9 cellular contexts compared by ENCODE assay signal in genomic region chr1:240611619-240612490, GRCh38. TPM values are rescaled to one million over a fixed set of nuclear protein-coding genes. Genes with fewer than 3 reads are reported as not detected.
DNase-seq lines count a peak whose midpoint lies in the region; ATAC-seq, FAIRE-seq and TF ChIP-seq lines count a peak whose summit lies in the region.
"Had no signal": no experiment of that assay in that cellular context is flagged by ENCODE, and none has a peak within 500 bp of the region (broad histone marks: within the 10 kb centered on the region; RNA-seq: fewer than 3 reads in every experiment).

Gene GREM2, minus strand, starts transcription at chr1:240612155. Its CDS starts 118,680 bp downstream, at chr1:240493475.

- 0 to 1% methylated on average over 39 to 40 of the region's 40 CpGs for WGBS in pancreas, 2 donors

- DNase-seq in AG04450 (ENCODE audit: low read depth, low spot score), result peak; percentile 86
- peak; percentile 40 for DNase-seq in NCI-H774 (lab: John Stamatoyannopoulos, UW)
- DNase-seq in activated naive CD4-positive, alpha-beta T cell treated with anti-CD3 and anti-CD28 coated beads, Interleukin-2, amount 50 U/mL, for 16 hours, result peak; percentile 17
- DNase-seq in head of caudate nucleus, result peak; percentile 24 to 85 (median 68)
- DNase-seq in pancreas, result peak in 5 of 6 donors; percentile 3 to 76 (median 21)
- DNase-seq in AML-193 (lab: John Stamatoyannopoulos, UW), result no peak

- H3K4me3 ChIP-seq in AG04450 (ENCODE audit: low read depth, low read length), result peak within 1 kb of the TSS; percentile 78
- H3K4me3 ChIP-seq in pancreas, result peak within 1 kb of the TSS in 3 of 4 donors; percentile 14 to 52 (median 32)

- no peaks in the 10 kb centered on the region for H3K4me1 ChIP-seq in pancreas

- CTCF ChIA-PET in AG04450 (lab: Charles Lee), result interaction anchor here (0.6 to 2.4 kb wide), 6 partner anchors 10 to 423 kb away, joined by 3 to 11 read pairs (median 5); no protein-coding TSS in a partner anchor

- ATAC-seq in GM18867 (IDR thresholded peaks at IDR 0.05; ENCODE audit: unreplicated experiment) (peak; percentile 86), HG03097 (IDR thresholded peaks at IDR 0.05; ENCODE audit: low FRiP score, unreplicated experiment) (peak; percentile 86), pancreas (peak; percentile 56 to 86 (median 82))
- ATAC-seq: HCT116 had no signal

- POLR2A ChIA-PET in AG04450 (lab: Yijun Ruan, JAX), result interaction anchor here (0.8 to 1.5 kb wide), 4 partner anchors 13 to 420 kb away, joined by 3 to 12 read pairs (median 4); no protein-coding TSS in a partner anchor

- FAIRE-seq in pancreas (lab: Jason Lieb, UNC), result no peak

- H3K27me3 ChIP-seq in AG04450 (ENCODE audit: control insufficient read depth, insufficient read depth, low read length) (no peaks in the 10 kb centered on the region), pancreas (peaks cover 0 to 24% (median 7%) of the 10 kb centered on the region in 4 donors)

- H3K9me3 ChIP-seq in AG04450 (ENCODE audit: control insufficient read depth, insufficient read depth, low read length), result no peaks in the 10 kb centered on the region
- no peaks in the 10 kb centered on the region for H3K9me3 ChIP-seq in pancreas

- intact Hi-C loops in head of caudate nucleus (cut with DNase I) (no loop called here), pancreas (cut with DNase I) (no loop called here)

- no peaks in the 10 kb centered on the region for H3K36me3 ChIP-seq in pancreas

- no peak for TF ChIP-seq CTCF in AG04450 (IDR thresholded peaks at IDR 0.05; ENCODE audit: low read depth, low read length)
- no peak for TF ChIP-seq CTCF in pancreas (IDR thresholded peaks at IDR 0.05)

- H3K27ac ChIP-seq in AG04450 (ENCODE audit: low read depth, low read length), result no peak within 1 kb of the TSS
- H3K27ac ChIP-seq in pancreas, result no peak within 1 kb of the TSS

RNA-seq across cellular contexts. Expression of gene GREM2, which starts in this region (rescaled TPM):
- polyA plus RNA-seq in AG04450 (2011; rRNA removed) (2.1 and 2.3 TPM in 2 replicates), pancreas (under 1 TPM; 0.27 to 0.31 TPM)
- 0.97 and 1.1 TPM in 2 replicates for polyA minus RNA-seq in AG04450 (2011; rRNA and poly(A)+ RNA removed)
- total RNA-seq in pancreas, result under 1 TPM in 5 of 6 donors, not detected in 1; 0.03 to 0.58 (median 0.12) TPM

Comparison
In these comparisons a context has a peak if more than half of its experiments do, and no peak if none do; other contexts are left out.
1. Peak in DNase-seq, ATAC-seq and H3K4me3 ChIP-seq in pancreas; RNA of the gene not detected or under 1 TPM.
2. DNase-seq: peak in AG04450 (single experiment), NCI-H774 (single experiment), activated naive CD4-positive, alpha-beta T cell treated with anti-CD3 and anti-CD28 coated beads, Interleukin-2, amount 50 U/mL, for 16 hours (single experiment) and head of caudate nucleus (42 of 42); none in AML-193 (0 of 2).
3. Peak in every context shown above with its lines, with median percentiles within 50 percentile points of each other: ATAC-seq.